8 cellular contexts compared by ENCODE assay signal in genomic region chr11:118572914-118573550, GRCh38. TPM values are rescaled to one million over a fixed set of nuclear protein-coding genes. Genes with fewer than 3 reads are reported as not detected.
DNase-seq lines count a peak whose midpoint lies in the region; ATAC-seq, FAIRE-seq and TF ChIP-seq lines count a peak whose summit lies in the region.

No MANE protein-coding gene starts in this region.

- H3K4me2 ChIP-seq in astrocyte (ENCODE audit: low read length): peak overlapping the region; percentile 94

- intact Hi-C loops in Panc1 (cut with micrococcal nuclease; ENCODE audit: unreplicated experiment): no loop called here

- H3K36me3 ChIP-seq in Panc1 (ENCODE audit: control insufficient read depth, insufficient read depth, low read length) (no peaks in the 10 kb centered on the region; the same call in none of the 2 replicates), astrocyte (ENCODE audit: insufficient read depth, low read length) (peaks cover 3% of the 10 kb centered on the region), iPS-18a (ENCODE audit: control insufficient read depth, low read depth, low read length) (peaks cover 3% of the 10 kb centered on the region)

- DNase-seq in NCI-H82 (lab: John Stamatoyannopoulos, UW) (peak; percentile 24), NCI-H82 treated with DMSO at 0.1 percent for 48 hours (lab: John Stamatoyannopoulos, UW; ENCODE audit: unreplicated experiment) (no peak), Panc1 (ENCODE audit: low read depth, low spot score) (no peak), astrocyte (ENCODE audit: low read depth) (peak; percentile 49)

- H3K4me3 Mint-ChIP-seq in astrocyte (ENCODE audit: unreplicated experiment): peak overlapping the region; percentile 96

- no peaks in the 10 kb centered on the region for H3K9me3 ChIP-seq in Panc1 (ENCODE audit: control insufficient read depth, insufficient read depth, low read depth, low read length)
- H3K9me3 ChIP-seq in astrocyte (ENCODE audit: insufficient read depth, low read depth, low read length): no peaks in the 10 kb centered on the region
- H3K9me3 ChIP-seq in iPS-18a (ENCODE audit: control insufficient read depth, low read depth, low read length): no peaks in the 10 kb centered on the region

- TF ChIP-seq CTCF in Panc1 (IDR thresholded peaks at IDR 0.05): no peak
- no peak for TF ChIP-seq CTCF in astrocyte (IDR thresholded peaks at IDR 0.05; ENCODE audit: insufficient read depth, low read depth, low read length)

- H3K4me1 ChIP-seq in Panc1 (ENCODE audit: control insufficient read depth, insufficient read depth, low read length): peaks cover 28% of the 10 kb centered on the region
- peaks cover 12% of the 10 kb centered on the region for H3K4me1 ChIP-seq in astrocyte (ENCODE audit: insufficient read depth, low read length)
- no peaks in the 10 kb centered on the region for H3K4me1 ChIP-seq in iPS-18a (ENCODE audit: control insufficient read depth, low read depth, low read length)

- H2AFZ ChIP-seq in astrocyte (ENCODE audit: low read depth, low read length): no peak overlapping the region

- FAIRE-seq in astrocyte (lab: Jason Lieb, UNC): no peak

- no peaks in the 10 kb centered on the region for H3K27me3 Mint-ChIP-seq in astrocyte (ENCODE audit: low read depth, unreplicated experiment)

- H3K4me1 Mint-ChIP-seq in astrocyte (ENCODE audit: low read depth, unreplicated experiment): peaks cover 13% of the 10 kb centered on the region

- CTCF ChIA-PET in Panc1 (lab: Charles Lee): interaction anchor here (0.7 kb wide), 1 partner anchor 33 kb away, joined by 4 read pairs; no protein-coding TSS in a partner anchor

- peak overlapping the region; percentile 100 for H3K9ac ChIP-seq in astrocyte (ENCODE audit: low read length)
- peak overlapping the region; percentile 87 for H3K9ac ChIP-seq in iPS-18a (ENCODE audit: low read length)

- H3K4me3 ChIP-seq in Panc1 (ENCODE audit: low read depth in 2 of 2, low read length in 2 of 2) (peak overlapping the region; percentile 92 to 93), astrocyte (ENCODE audit: insufficient read depth, low read depth, low read length) (peak overlapping the region; percentile 93), iPS-18a (ENCODE audit: low read length) (peak overlapping the region; percentile 79), skin epidermis (peak overlapping the region; percentile 74 to 98 (median 92))

- H3K27ac ChIP-seq in Panc1 (ENCODE audit: low read length) (peak overlapping the region; percentile 94), astrocyte (ENCODE audit: low read depth, low read length) (peak overlapping the region; percentile 100), iPS-18a (ENCODE audit: low read length) (peak overlapping the region; percentile 53), skin epidermis (peak overlapping the region; percentile 92 to 100 (median 98))

- no peaks in the 10 kb centered on the region for H3K27me3 ChIP-seq in Panc1 (ENCODE audit: control insufficient read depth, insufficient read depth, low read length)
- no peaks in the 10 kb centered on the region for H3K27me3 ChIP-seq in astrocyte (ENCODE audit: insufficient read depth, low read length)
- H3K27me3 ChIP-seq in iPS-18a (ENCODE audit: control insufficient read depth, insufficient read depth, low read length): no peaks in the 10 kb centered on the region

- H3K79me2 ChIP-seq in astrocyte (ENCODE audit: insufficient read depth, low read length): peaks cover 67% of the 10 kb centered on the region

- no peaks in the 10 kb centered on the region for H3K36me3 Mint-ChIP-seq in astrocyte (ENCODE audit: low read depth, unreplicated experiment)

- no TSS peak for BruUV-seq in Panc1 (replicated peaks; lab: Mats Ljungman, UMichigan)

- peak; percentile 31 for ATAC-seq in HG02798 (IDR thresholded peaks at IDR 0.05; ENCODE audit: poor library complexity, unreplicated experiment)
- peak; percentile 49 for ATAC-seq in Panc1
- ATAC-seq in GM18858 (IDR thresholded peaks at IDR 0.05; ENCODE audit: unreplicated experiment): no peak

- peak overlapping the region; percentile 99 for H3K27ac Mint-ChIP-seq in astrocyte (ENCODE audit: unreplicated experiment)

- peaks cover 51% of the 10 kb centered on the region for H4K20me1 ChIP-seq in astrocyte (ENCODE audit: insufficient read depth, low read length)

- H3K9me3 Mint-ChIP-seq in astrocyte (ENCODE audit: unreplicated experiment): no peaks in the 10 kb centered on the region

- in situ Hi-C loops in Panc1 (cut with HindIII; ENCODE audit: low pct_unique_long_range_greater_than_20kb, low sequenced_read_pairs): no loop called here

- POLR2A ChIA-PET in Panc1 (lab: Charles Lee): interaction anchor here (0.7 kb wide), 3 partner anchors 64 to 424 kb away, joined by 4 to 8 read pairs (median 6); no protein-coding TSS in a partner anchor

RNA-seq across cellular contexts. Expression of gene ARCN1, which starts 0.8 kb away (rescaled TPM):
- total RNA-seq in Panc1 (2021; ENCODE audit: unreplicated experiment): 197 TPM
- polyA plus RNA-seq in Panc1 (2012; ENCODE audit: insufficient read length): 133 TPM
- 255 and 289 TPM in 2 replicates for total RNA-seq in astrocyte

RNA-seq across cellular contexts. Expression of gene IFT46, which starts 7.3 kb away (rescaled TPM):
- total RNA-seq in Panc1 (2021; ENCODE audit: unreplicated experiment): 2.5 TPM
- polyA plus RNA-seq in Panc1 (2012; ENCODE audit: insufficient read length): 4.1 TPM
- total RNA-seq in astrocyte: 14.0 and 16.5 TPM in 2 replicates

RNA-seq across cellular contexts. Expression of gene PHLDB1, which starts 34.4 kb away (rescaled TPM):
- total RNA-seq in Panc1 (2021; ENCODE audit: unreplicated experiment): 97.7 TPM
- polyA plus RNA-seq in Panc1 (2012; ENCODE audit: insufficient read length): 93.5 TPM
- total RNA-seq in astrocyte: 179 and 194 TPM in 2 replicates

RNA-seq across cellular contexts. Expression of gene TMEM25, which starts 42.0 kb away (rescaled TPM):
- total RNA-seq in Panc1 (2021; ENCODE audit: unreplicated experiment) (6.7 TPM), astrocyte (18.2 and 19.0 TPM in 2 replicates)
- polyA plus RNA-seq in Panc1 (2012; ENCODE audit: insufficient read length): 12.4 TPM

RNA-seq across cellular contexts. Expression of gene TTC36, which starts 45.8 kb away (rescaled TPM):
- total RNA-seq in Panc1 (2021; ENCODE audit: unreplicated experiment) (1.2 TPM), astrocyte (0.43 and 0.84 TPM in 2 replicates)
- polyA plus RNA-seq in Panc1 (2012; ENCODE audit: insufficient read length): 1.3 TPM

Comparison
In these comparisons a context has a peak if more than half of its experiments do, and no peak if none do; other contexts are left out.
1. DNase-seq: peak in NCI-H82 (single experiment) and astrocyte (single experiment); none in NCI-H82 treated with DMSO at 0.1 percent for 48 hours (single experiment) and Panc1 (single experiment).
2. Peak in every context shown above with its lines, with median percentiles within 50 percentile points of each other: H3K27ac ChIP-seq and H3K4me3 ChIP-seq.